Comparison of ENCODE assay signal across 18 cellular contexts in the genomic region with DNA sequence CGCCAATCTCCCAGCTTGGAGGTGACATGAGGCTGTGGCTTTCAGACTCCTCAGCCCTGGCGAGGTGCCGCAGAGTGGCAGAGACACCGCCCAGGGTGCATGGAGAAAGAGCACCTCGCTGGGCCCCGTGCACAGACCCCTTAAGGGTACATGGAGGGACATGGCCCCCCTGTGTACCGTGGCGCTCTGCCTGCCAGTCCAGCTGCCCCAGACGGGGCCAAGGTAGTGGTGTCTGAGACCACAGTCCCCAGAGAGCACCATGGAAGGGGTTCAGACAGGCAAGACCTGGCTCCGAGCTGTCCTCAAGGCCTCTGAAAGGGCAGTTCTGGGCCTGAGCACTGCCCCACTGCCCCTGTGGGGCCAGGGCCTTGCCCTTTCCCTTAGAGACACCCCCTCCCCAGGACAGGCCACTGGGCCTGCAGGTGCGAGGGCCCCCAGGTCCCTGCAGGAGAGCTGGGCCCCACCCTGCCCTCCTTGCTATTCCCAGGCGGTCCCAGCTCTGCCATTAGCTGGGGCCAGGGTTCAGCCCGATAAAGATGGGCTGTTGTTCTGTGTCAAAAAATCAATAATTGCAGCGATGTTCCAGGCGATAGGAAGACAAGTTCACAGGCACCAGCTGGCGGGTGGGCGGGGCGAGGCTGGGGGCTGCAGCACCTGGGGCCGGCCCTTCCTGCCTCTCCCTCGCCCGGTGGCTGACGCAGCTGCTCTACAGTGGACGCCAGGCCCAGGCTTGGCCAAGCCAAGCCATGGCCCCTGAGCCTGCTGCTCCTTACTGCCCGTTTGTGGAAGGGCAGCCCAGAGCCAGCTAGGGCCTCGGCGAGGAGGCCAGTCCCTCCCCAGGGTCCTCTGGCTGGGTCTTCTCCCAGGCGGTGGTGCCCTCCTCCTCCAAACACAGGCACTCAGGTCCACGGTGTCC. TPM values are rescaled to one million over a fixed set of nuclear protein-coding genes. Genes with fewer than 3 reads are reported as not detected.
DNase-seq lines count a peak whose midpoint lies in the region; ATAC-seq, FAIRE-seq and TF ChIP-seq lines count a peak whose summit lies in the region.
"Had no signal": no experiment of that assay in that cellular context is flagged by ENCODE, and none has a peak within 500 bp of the region (broad histone marks: within the 10 kb centered on the region; RNA-seq: fewer than 3 reads in every experiment).

No MANE protein-coding gene starts in this region.

- peaks cover 4% of the 10 kb centered on the region for H3K36me3 Mint-ChIP-seq in CD4-positive, alpha-beta T cell (ENCODE audit: low read depth)

- H3K4me1 Mint-ChIP-seq in CD4-positive, alpha-beta T cell (ENCODE audit: low read depth): peaks cover 5% of the 10 kb centered on the region
- H3K4me1 Mint-ChIP-seq: B cell had no signal

- peak overlapping the region; percentile 36 for H3K27ac Mint-ChIP-seq in CD4-positive, alpha-beta T cell
- H3K27ac Mint-ChIP-seq: activated naive CD4-positive, alpha-beta T cell treated with anti-CD3 and anti-CD28 coated beads for 36 hours; B cell had no signal

- no peaks in the 10 kb centered on the region for H3K79me2 ChIP-seq in HepG2 (ENCODE audit: insufficient read depth, low read length)

- no peak for DNase-seq in CD4-positive, alpha-beta T cell
- DNase-seq in NCI-H1092 treated with DMSO at 0.1 percent for 48 hours (lab: John Stamatoyannopoulos, UW) (peak; percentile 51), Peyer's patch (peak in 2 of 3 donors; percentile 69 to 80), HepG2 (ENCODE audit: low spot score) (peak; percentile 96), NCI-H510A treated with DMSO at 0.1 percent for 48 hours (lab: John Stamatoyannopoulos, UW) (no peak), H7 (no peak), glomerular visceral epithelial cell (ENCODE audit: extremely low spot score) (no peak)
- DNase-seq: cerebellar nuclear complex, GF-D8, HCEC 1CT, left lung, SIG-M5 had no signal

- H3K36me3 ChIP-seq in Peyer's patch (no peaks in the 10 kb centered on the region), HepG2 (replicated peaks in 1 of 2; ENCODE audit: control insufficient read depth in 1 of 2, insufficient read depth in 2 of 2, low read length in 2 of 2) (0 out of 5 replicates have a peak, but pooled peaks cover 3 to 5% of the 10 kb centered on the region in 2 experiments), H7 (replicated peaks; ENCODE audit: control insufficient read depth, insufficient read depth, low read length) (no peaks in the 10 kb centered on the region)
- H3K36me3 ChIP-seq: heart left ventricle, left lung, neutrophil had no signal

- TF ChIP-seq RAD21 in HepG2 (CRISPR knock-in tag; IDR thresholded peaks at IDR 0.05): no peak

- H3K27me3 ChIP-seq in CD4-positive, alpha-beta T cell (ENCODE audit: control insufficient read depth, insufficient read depth, low read length): no peaks in the 10 kb centered on the region
- no peaks in the 10 kb centered on the region for H3K27me3 ChIP-seq in Peyer's patch
- H3K27me3 ChIP-seq in HepG2 (ENCODE audit: control insufficient read depth in 1 of 2, insufficient read depth in 2 of 2, low read length in 2 of 2): no peaks in the 10 kb centered on the region
- H3K27me3 ChIP-seq in H7 (ENCODE audit: control insufficient read depth, insufficient read depth, low read length): no peaks in the 10 kb centered on the region
- H3K27me3 ChIP-seq: heart left ventricle had no signal

- CTCF ChIA-PET in CD4-positive, alpha-beta T cell (lab: Charles Lee): no interaction called here
- CTCF ChIA-PET in HepG2 (lab: Yijun Ruan, JAX; ENCODE audit: low intra/inter-chr PET ratio, low total read pairs): interaction anchor here (0.6 to 2.4 kb wide), 4 partner anchors 11 to 62 kb away, joined by 4 to 34 read pairs (median 11); no protein-coding TSS in a partner anchor

- H3K27ac ChIP-seq in CD4-positive, alpha-beta T cell (ENCODE audit: low read depth, low read length): no peak overlapping the region
- H3K27ac ChIP-seq in Peyer's patch: peak overlapping the region in 3 of 4 donors; percentile 53 to 69 (median 62)
- H3K27ac ChIP-seq in HepG2 (ENCODE audit: extremely low read length, insufficient read depth, low read length): peak overlapping the region; percentile 92
- H3K27ac ChIP-seq: heart left ventricle, left lung, neutrophil had no signal

- H3K9me3 Mint-ChIP-seq in CD4-positive, alpha-beta T cell: no peaks in the 10 kb centered on the region
- H3K9me3 Mint-ChIP-seq: activated naive CD4-positive, alpha-beta T cell treated with anti-CD3 and anti-CD28 coated beads for 36 hours had no signal

- peaks cover 0 to 36% (median 7%) of the 10 kb centered on the region in 4 donors for H3K4me1 ChIP-seq in Peyer's patch
- H3K4me1 ChIP-seq in HepG2 (ENCODE audit: insufficient read depth, low read length): peaks cover 67% of the 10 kb centered on the region
- H3K4me1 ChIP-seq: left lung had no signal

- peak overlapping the region; percentile 88 for H3K4me2 ChIP-seq in HepG2 (ENCODE audit: low read depth, low read length)

- no peak overlapping the region for H3K4me3 Mint-ChIP-seq in CD4-positive, alpha-beta T cell
- H3K4me3 Mint-ChIP-seq: activated naive CD4-positive, alpha-beta T cell treated with anti-CD3 and anti-CD28 coated beads for 36 hours; B cell had no signal

- BruUV-seq in HepG2 (replicated peaks; lab: Mats Ljungman, UMichigan): TSS peak; percentile 65

- TF ChIP-seq POLR2A in Peyer's patch (IDR thresholded peaks at IDR 0.05) (peak in 1 of 2 donors; percentile 20), HepG2 (IDR thresholded peaks at IDR 0.05; ENCODE audit: insufficient read depth in 1 of 2, low read depth in 2 of 2, low read length in 2 of 2) (peak in 1 of 2 experiments; percentile 33; a peak in 1 of 4 replicates)

- no peak for TF ChIP-seq CTCF in CD4-positive, alpha-beta T cell (IDR thresholded peaks at IDR 0.05)
- no peak for TF ChIP-seq CTCF in Peyer's patch (IDR thresholded peaks at IDR 0.05)
- no peak for TF ChIP-seq CTCF in HepG2 (CRISPR knock-in tag; IDR thresholded peaks at IDR 0.05)

- peak overlapping the region; percentile 73 for H3K9ac ChIP-seq in HepG2 (ENCODE audit: insufficient read depth, low read depth, low read length)

- TF ChIP-seq EP300 in HepG2 (IDR thresholded peaks at IDR 0.05; ENCODE audit: low read depth in 2 of 2, low read length in 2 of 2) (peak; percentile 8 to 90; a peak in 3 of 4 replicates), HepG2 (CRISPR knock-in tag; IDR thresholded peaks at IDR 0.05; ENCODE audit: borderline replicate concordance) (peak; percentile 82)

- in situ Hi-C loops in HepG2 (cut with HindIII; ENCODE audit: extremely low pct_ligation_motif_present, low pct_unique_long_range_greater_than_20kb): loop anchor here (10.0 kb wide), 1 partner anchor 50 kb away; a partner anchor contains a TSS

- no peaks in the 10 kb centered on the region for H4K20me1 ChIP-seq in HepG2 (ENCODE audit: insufficient read depth, low read length)

- H3K4me3 ChIP-seq in Peyer's patch (no peak overlapping the region), HepG2 (replicated peaks in 1 of 3; ENCODE audit: insufficient read depth in 1 of 3, low read depth in 2 of 3, low read length in 3 of 3) (peak overlapping the region; percentile 19 to 56 (median 32); a peak in 5 of 6 replicates), H7 (ENCODE audit: insufficient read depth, low read depth, low read length) (no peak overlapping the region)
- H3K4me3 ChIP-seq: heart left ventricle, left lung had no signal

- no peaks in the 10 kb centered on the region for H3K9me3 ChIP-seq in CD4-positive, alpha-beta T cell (ENCODE audit: control insufficient read depth, low read length)
- no peaks in the 10 kb centered on the region for H3K9me3 ChIP-seq in Peyer's patch
- H3K9me3 ChIP-seq in HepG2 (ENCODE audit: low read length): no peaks in the 10 kb centered on the region
- H3K9me3 ChIP-seq: heart left ventricle, left lung, neutrophil had no signal

- H2AFZ ChIP-seq in HepG2 (ENCODE audit: low read length): no peak overlapping the region

- FAIRE-seq in HepG2 (lab: Jason Lieb, UNC): peak; percentile 96
- FAIRE-seq: GM18507 had no signal

- WGBS in HepG2 (ENCODE audit: low lambda C conversion rate): 0% methylated on average over 7 of the region's 28 CpGs

- intact Hi-C loops in CD4-positive, alpha-beta T cell (cut with DNase I, micrococcal nuclease): loop anchor here (1.0 kb wide), 1 partner anchor 61 kb away; no protein-coding TSS in a partner anchor
- intact Hi-C loops in HepG2 (cut with micrococcal nuclease; ENCODE audit: unreplicated experiment): loop anchor here (1.0 to 5.0 kb wide), 3 partner anchors 16 to 60 kb away; no protein-coding TSS in a partner anchor

- POLR2A ChIA-PET in CD4-positive, alpha-beta T cell (lab: Charles Lee): no interaction called here
- POLR2A ChIA-PET in HepG2 (lab: Yijun Ruan, JAX): interaction anchor here (0.7 to 8.4 kb wide), 13 partner anchors 11 to 655 kb away, joined by 3 to 370 read pairs (median 5); a partner anchor contains a TSS

- ATAC-seq in CD4-positive, alpha-beta T cell (ENCODE audit: poor library complexity): no peak
- ATAC-seq in HepG2 (peak; percentile 77), GM18909 (IDR thresholded peaks at IDR 0.05; ENCODE audit: poor library complexity, unreplicated experiment) (no peak)

- H3K27me3 Mint-ChIP-seq in CD4-positive, alpha-beta T cell: no peaks in the 10 kb centered on the region
- H3K27me3 Mint-ChIP-seq: B cell had no signal

RNA-seq across cellular contexts. Expression of a gene that starts 51.7 kb away (rescaled TPM):
- total RNA-seq in CD4-positive, alpha-beta T cell: 10 to 100 TPM; 22.8 to 24.2 TPM
- total RNA-seq in Peyer's patch (1 to 10 TPM; 3.0 to 7.9 (median 4.9) TPM), HepG2 (2016; rRNA removed; fragmentation: Illumina TruSeq; extraction: Trizol) (3.4 and 3.8 TPM in 2 replicates)
- total RNA-seq in HepG2 (2016; cell fraction: cytosol; rRNA removed; fragmentation: Illumina TruSeq; extraction: Trizol; ENCODE audit: low read depth): 0.81 and 2.1 TPM in 2 replicates
- 3.4 and 3.9 TPM in 2 replicates for total RNA-seq in HepG2 (2016; cell fraction: insoluble cytoplasmic fraction; rRNA removed; fragmentation: Illumina TruSeq; extraction: Trizol)
- total RNA-seq in HepG2 (2016; cell fraction: membrane; rRNA removed; fragmentation: Illumina TruSeq; extraction: Trizol): 3.4 and 4.3 TPM in 2 replicates
- total RNA-seq in HepG2 (2016; cell fraction: nucleus; rRNA removed; fragmentation: Illumina TruSeq; extraction: Trizol): 3.4 and 6.6 TPM in 2 replicates
- polyA plus RNA-seq in HepG2 (2011; rRNA removed): 1.3 and 1.7 TPM in 2 replicates
- polyA plus RNA-seq in HepG2 (2011; cell fraction: cytosol; rRNA removed): 0.79 and 1.3 TPM in 2 replicates
- 7.1 and 7.6 TPM in 2 replicates for polyA plus RNA-seq in HepG2 (2011; cell fraction: nucleus; rRNA removed)
- polyA plus RNA-seq in HepG2 (2012): 7.2 and 7.6 TPM in 2 replicates
- 1.2 TPM in 2 replicates for polyA plus RNA-seq in HepG2 (2016; cell fraction: cytosol; fragmentation: Illumina TruSeq; extraction: Trizol; ENCODE audit: low read depth)
- 3.7 and 8.7 TPM in 2 replicates for polyA plus RNA-seq in HepG2 (2016; cell fraction: insoluble cytoplasmic fraction; fragmentation: Illumina TruSeq; extraction: Trizol; ENCODE audit: low read depth)
- polyA plus RNA-seq in HepG2 (2016; cell fraction: membrane; fragmentation: Illumina TruSeq; extraction: Trizol; ENCODE audit: low read depth): 2.7 and 4.8 TPM in 2 replicates
- 14.0 and 14.3 TPM in 2 replicates for polyA plus RNA-seq in HepG2 (2016; cell fraction: nucleus; fragmentation: Illumina TruSeq; extraction: Trizol; ENCODE audit: insufficient read depth, low read depth)
- polyA minus RNA-seq in HepG2 (2011; rRNA and poly(A)+ RNA removed; ENCODE audit: low replicate concordance): 0.98 and 4.2 TPM in 2 replicates
- polyA minus RNA-seq in HepG2 (2011; cell fraction: cytosol; rRNA and poly(A)+ RNA removed): 2.7 and 6.6 TPM in 2 replicates
- 5.0 and 7.5 TPM in 2 replicates for polyA minus RNA-seq in HepG2 (2011; cell fraction: nucleus; rRNA and poly(A)+ RNA removed)
- 1.1 and 1.7 TPM in 2 replicates for total RNA-seq in H7 (2014; rRNA removed; shearing (Covaris generic))

Comparison
In these comparisons a context has a peak if more than half of its experiments do, and no peak if none do; other contexts are left out.
1. DNase-seq: peak in NCI-H1092 treated with DMSO at 0.1 percent for 48 hours (single experiment), Peyer's patch (2 of 3) and HepG2 (single experiment); none in CD4-positive, alpha-beta T cell (0 of 10), NCI-H510A treated with DMSO at 0.1 percent for 48 hours (single experiment), H7 (single experiment) and glomerular visceral epithelial cell (single experiment).
2. H3K4me3 ChIP-seq: peak in HepG2 (3 of 3); none in Peyer's patch (0 of 4) and H7 (single experiment).